Comparison of ENCODE assay signal across 11 cellular contexts in genomic region chr2:11368059-11368572, GRCh38. TPM values are rescaled to one million over a fixed set of nuclear protein-coding genes. Genes with fewer than 3 reads are reported as not detected.
DNase-seq lines count a peak whose midpoint lies in the region; ATAC-seq lines count a peak whose summit lies in the region.
"Had no signal": no experiment of that assay in that cellular context is flagged by ENCODE, and none has a peak within 500 bp of the region (broad histone marks: within the 10 kb centered on the region; RNA-seq: fewer than 3 reads in every experiment).

No MANE protein-coding gene starts in this region.

- H4K20me1 ChIP-seq in BLaER1 treated with 17β-estradiol and CSF1 and Interleukin-3, amounts not matched to agents 10 nM and 100 nM: no peaks in the 10 kb centered on the region

- H3K27me3 Mint-ChIP-seq in activated T-helper 17 cell treated with anti-CD3 and anti-CD28 coated beads, Interleukin-2, amount 50 U/mL, for 72 hours: peaks cover 13% of the 10 kb centered on the region
- peaks cover 3% of the 10 kb centered on the region for H3K27me3 Mint-ChIP-seq in activated CD4-positive, alpha-beta memory T cell treated with anti-CD3 and anti-CD28 coated beads, Interleukin-2, amount 10 ng/mL, durations not matched to agents 7 days and 5 days

- H3K4me2 ChIP-seq in BLaER1 treated with 17β-estradiol and CSF1 and Interleukin-3, amounts not matched to agents 10 nM and 100 nM: peak overlapping the region in 10 of 11 experiments; percentile 43 to 77 (median 60); a peak in 20 of 22 replicates
- H3K4me2 ChIP-seq: KMS-11 had no signal

- H3K9me3 Mint-ChIP-seq in activated T-helper 17 cell treated with anti-CD3 and anti-CD28 coated beads, Interleukin-2, amount 50 U/mL, for 72 hours: no peaks in the 10 kb centered on the region
- H3K9me3 Mint-ChIP-seq in activated CD4-positive, alpha-beta memory T cell treated with anti-CD3 and anti-CD28 coated beads, Interleukin-2, amount 10 ng/mL, durations not matched to agents 7 days and 5 days: no peaks in the 10 kb centered on the region

- H3K27me3 ChIP-seq in BLaER1 treated with 17β-estradiol and CSF1 and Interleukin-3, amounts not matched to agents 10 nM and 100 nM: no peaks in the 10 kb centered on the region

- peaks cover 5% of the 10 kb centered on the region for H3K4me1 Mint-ChIP-seq in activated T-helper 17 cell treated with anti-CD3 and anti-CD28 coated beads, Interleukin-2, amount 50 U/mL, for 72 hours
- no peaks in the 10 kb centered on the region for H3K4me1 Mint-ChIP-seq in activated CD4-positive, alpha-beta memory T cell treated with anti-CD3 and anti-CD28 coated beads, Interleukin-2, amount 10 ng/mL, durations not matched to agents 7 days and 5 days

- H3K27ac ChIP-seq in BLaER1 treated with 17β-estradiol and CSF1 and Interleukin-3, amounts not matched to agents 10 nM and 100 nM: peak overlapping the region in 2 of 11 experiments; percentile 1 to 4; a peak in 2 of 22 replicates
- H3K27ac ChIP-seq: KMS-11 had no signal

- no peak for ATAC-seq in activated CD4-positive, CD25-positive, alpha-beta regulatory T cell treated with anti-CD3 and anti-CD28 coated beads, Interleukin-2, amount 50 U/mL, for 24 hours
- ATAC-seq in activated T-helper 17 cell treated with anti-CD3 and anti-CD28 coated beads, Interleukin-2, amount 50 U/mL, for 72 hours (replicated peaks): no peak
- no peak for ATAC-seq in HG03565 (IDR thresholded peaks at IDR 0.05; ENCODE audit: unreplicated experiment)
- ATAC-seq: PC-3 had no signal

- no peaks in the 10 kb centered on the region for H3K36me3 ChIP-seq in BLaER1 treated with 17β-estradiol and CSF1 and Interleukin-3, amounts not matched to agents 10 nM and 100 nM

- H3K27ac Mint-ChIP-seq in activated T-helper 17 cell treated with anti-CD3 and anti-CD28 coated beads, Interleukin-2, amount 50 U/mL, for 72 hours: no peak overlapping the region
- no peak overlapping the region for H3K27ac Mint-ChIP-seq in activated CD4-positive, alpha-beta memory T cell treated with anti-CD3 and anti-CD28 coated beads, Interleukin-2, amount 10 ng/mL, durations not matched to agents 7 days and 5 days

- CTCF ChIA-PET in activated CD4-positive, alpha-beta memory T cell treated with anti-CD3 and anti-CD28 coated beads, Interleukin-2, amount 10 ng/mL, durations not matched to agents 7 days and 5 days (lab: Charles Lee): interaction anchor here (0.8 to 1.6 kb wide), 2 partner anchors 16 to 235 kb away, joined by 3 to 5 read pairs; a partner anchor contains a TSS

- no peaks in the 10 kb centered on the region for H3K36me3 Mint-ChIP-seq in activated T-helper 17 cell treated with anti-CD3 and anti-CD28 coated beads, Interleukin-2, amount 50 U/mL, for 72 hours (ENCODE audit: low read depth)
- H3K36me3 Mint-ChIP-seq in activated CD4-positive, alpha-beta memory T cell treated with anti-CD3 and anti-CD28 coated beads, Interleukin-2, amount 10 ng/mL, durations not matched to agents 7 days and 5 days (ENCODE audit: low read depth): no peaks in the 10 kb centered on the region

- POLR2A ChIA-PET in activated CD4-positive, alpha-beta memory T cell treated with anti-CD3 and anti-CD28 coated beads, Interleukin-2, amount 10 ng/mL, durations not matched to agents 7 days and 5 days (lab: Charles Lee): no interaction called here

- H3K9me3 ChIP-seq in BLaER1 treated with 17β-estradiol and CSF1 and Interleukin-3, amounts not matched to agents 10 nM and 100 nM (replicated peaks in 1 of 11): no peaks in the 10 kb centered on the region

- peaks cover 20 to 49% (median 31%) of the 10 kb centered on the region in 10 experiments for H3K4me1 ChIP-seq in BLaER1 treated with 17β-estradiol and CSF1 and Interleukin-3, amounts not matched to agents 10 nM and 100 nM

- DNase-seq in cerebellum (ENCODE audit: low spot score): peak; percentile 86
- peak; percentile 26 for DNase-seq in hepatic stellate cell (ENCODE audit: low spot score)
- DNase-seq in renal cortical epithelial cell (ENCODE audit: low read depth): peak; percentile 29
- DNase-seq in activated CD4-positive, alpha-beta memory T cell treated with anti-CD3 and anti-CD28 coated beads, Interleukin-2, amount 10 ng/mL, durations not matched to agents 7 days and 5 days: no peak
- DNase-seq: NCI-H2107, PC-3 had no signal

- H3K4me3 ChIP-seq in BLaER1 treated with 17β-estradiol and CSF1 and Interleukin-3, amounts not matched to agents 10 nM and 100 nM: no peak overlapping the region

- H3K9ac ChIP-seq in BLaER1 treated with 17β-estradiol and CSF1 and Interleukin-3, amounts not matched to agents 10 nM and 100 nM: no peak overlapping the region
- H3K9ac ChIP-seq: KMS-11 had no signal

- no peak overlapping the region for H3K4me3 Mint-ChIP-seq in activated T-helper 17 cell treated with anti-CD3 and anti-CD28 coated beads, Interleukin-2, amount 50 U/mL, for 72 hours
- H3K4me3 Mint-ChIP-seq in activated CD4-positive, alpha-beta memory T cell treated with anti-CD3 and anti-CD28 coated beads, Interleukin-2, amount 10 ng/mL, durations not matched to agents 7 days and 5 days: no peak overlapping the region

RNA-seq across cellular contexts. Expression of gene ROCK2, which starts 23.7 kb away (rescaled TPM):
- 54.4 TPM for total RNA-seq in cerebellum
- 28.0 and 50.7 TPM in 2 replicates for total RNA-seq in renal cortical epithelial cell
- total RNA-seq in activated T-helper 17 cell treated with anti-CD3 and anti-CD28 coated beads, Interleukin-2, amount 50 U/mL, for 72 hours: 10 to 100 TPM; 13.7 to 22.4 TPM
- 10 to 100 TPM; 21.3 to 22.6 TPM for total RNA-seq in activated CD4-positive, alpha-beta memory T cell treated with anti-CD3 and anti-CD28 coated beads, Interleukin-2, amount 10 ng/mL, durations not matched to agents 7 days and 5 days
